ENCODE assay signal across 22 cellular contexts in the genomic region with DNA sequence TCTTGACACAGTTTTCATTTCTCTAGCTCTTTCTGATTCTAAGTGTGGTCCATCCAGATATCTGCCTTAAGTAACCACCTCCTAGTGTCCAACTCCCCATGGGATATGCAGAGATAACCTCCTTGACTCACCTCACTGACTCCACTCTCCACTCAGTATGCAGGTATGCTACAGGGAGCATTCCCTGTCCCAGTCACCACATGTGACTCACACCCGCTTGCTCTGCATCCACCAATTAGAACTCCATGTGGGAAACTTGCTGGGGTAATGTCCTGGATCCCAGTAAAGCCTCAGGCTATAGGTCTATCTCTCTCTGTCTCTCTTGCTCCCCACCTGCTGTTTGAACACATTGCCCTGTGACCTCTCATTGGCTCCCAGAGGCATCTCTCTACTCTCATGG.
DNase-seq lines count a peak whose midpoint lies in the region; ATAC-seq, FAIRE-seq and TF ChIP-seq lines count a peak whose summit lies in the region.
"Had no signal": no experiment of that assay in that cellular context is flagged by ENCODE, and none has a peak within 500 bp of the region (broad histone marks: within the 10 kb centered on the region; RNA-seq: fewer than 3 reads in every experiment).

No MANE protein-coding gene starts in this region.

- in situ Hi-C loops in ACHN (cut with HindIII; ENCODE audit: low pct_ligation_motif_present, low pct_unique_long_range_greater_than_20kb, low sequenced_read_pairs) = no loop called here

- H3K27me3 ChIP-seq in NT2/D1 (ENCODE audit: insufficient read depth, insufficient read length) = no peaks in the 10 kb centered on the region
- H3K27me3 ChIP-seq in bronchial epithelial cell (ENCODE audit: control insufficient read depth, insufficient read depth, low read length) = no peaks in the 10 kb centered on the region
- H3K27me3 ChIP-seq: neutrophil, testis had no signal

- no peak for TF ChIP-seq CTCF in bronchial epithelial cell (IDR thresholded peaks at IDR 0.05; ENCODE audit: insufficient read depth, low read length, severe bottlenecking)

- H3K36me3 ChIP-seq in NT2/D1 (ENCODE audit: insufficient read depth, insufficient read length, low read length) = no peaks in the 10 kb centered on the region
- no peaks in the 10 kb centered on the region for H3K36me3 ChIP-seq in bronchial epithelial cell (ENCODE audit: control insufficient read depth, insufficient read depth, low read length)
- H3K36me3 ChIP-seq: neutrophil had no signal

- no peak for FAIRE-seq in bronchial epithelial cell (lab: Jason Lieb, UNC)
- FAIRE-seq: endothelial cell of umbilical vein, keratinocyte had no signal

- ATAC-seq in GM21526 (IDR thresholded peaks at IDR 0.05; ENCODE audit: low FRiP score, unreplicated experiment) = no peak
- no peak for ATAC-seq in GM19328 (IDR thresholded peaks at IDR 0.05; ENCODE audit: unreplicated experiment)
- ATAC-seq: SK-N-SH treated with all-trans-retinoic acid at 6 μM for 48 hours; stimulated activated naive B cell treated with anti-CD40 and anti-IgM and Interleukin-4, amounts not matched to agents 10 μg/mL and 1 μg/mL and 100 μg/mL, for 72 hours had no signal

- H3K9ac ChIP-seq in NT2/D1 (ENCODE audit: insufficient read length, low read depth) = no peak overlapping the region

- H3K4me3 ChIP-seq in NT2/D1 (ENCODE audit: insufficient read length, low read depth) = no peak overlapping the region
- no peak overlapping the region for H3K4me3 ChIP-seq in bronchial epithelial cell (ENCODE audit: low read depth, low read length)
- H3K4me3 ChIP-seq: skin epidermis, testis had no signal

- DNase-seq in ACHN (peak; percentile 0), NT2/D1 (ENCODE audit: low read depth, low spot score) (peak; percentile 23), bronchial epithelial cell (ENCODE audit: low read depth) (peak; percentile 74), iris pigment epithelial cell (ENCODE audit: low read depth) (peak; percentile 1), NCI-H446 treated with DMSO at 0.1 percent for 48 hours (lab: John Stamatoyannopoulos, UW) (no peak), HT-29 (ENCODE audit: low spot score) (no peak)
- DNase-seq: activated naive CD4-positive, alpha-beta T cell treated with anti-CD3 and anti-CD28 coated beads for 36 hours; activated T-cell treated with anti-CD3 and anti-CD28 coated beads, Interleukin-2, amount 50 U/mL, for 48 hours; caudate nucleus; dermis blood vessel endothelial cell; DMS53; NCI-H1417; NCI-H2081 treated with DMSO at 0.1 percent for 48 hours; stimulated activated naive B cell treated with anti-CD40 and anti-IgM and Interleukin-4, amounts not matched to agents 10 μg/mL and 1 μg/mL and 100 μg/mL, for 72 hours; testis had no signal

- no peaks in the 10 kb centered on the region; the same call in 1 of the 2 replicates for H3K9me3 ChIP-seq in NT2/D1 (ENCODE audit: insufficient read depth, low read length)
- H3K9me3 ChIP-seq: neutrophil, testis had no signal

- no peaks in the 10 kb centered on the region for H3K4me1 ChIP-seq in NT2/D1 (ENCODE audit: insufficient read depth, insufficient read length)
- H3K4me1 ChIP-seq: testis had no signal

Comparison
In these comparisons a context has a peak if more than half of its experiments do, and no peak if none do; other contexts are left out.
1. DNase-seq: peak in ACHN (single experiment), NT2/D1 (single experiment), bronchial epithelial cell (single experiment) and iris pigment epithelial cell (single experiment); none in NCI-H446 treated with DMSO at 0.1 percent for 48 hours (single experiment) and HT-29 (single experiment).